ENCODE assay signal across 15 cellular contexts in the genomic region with DNA sequence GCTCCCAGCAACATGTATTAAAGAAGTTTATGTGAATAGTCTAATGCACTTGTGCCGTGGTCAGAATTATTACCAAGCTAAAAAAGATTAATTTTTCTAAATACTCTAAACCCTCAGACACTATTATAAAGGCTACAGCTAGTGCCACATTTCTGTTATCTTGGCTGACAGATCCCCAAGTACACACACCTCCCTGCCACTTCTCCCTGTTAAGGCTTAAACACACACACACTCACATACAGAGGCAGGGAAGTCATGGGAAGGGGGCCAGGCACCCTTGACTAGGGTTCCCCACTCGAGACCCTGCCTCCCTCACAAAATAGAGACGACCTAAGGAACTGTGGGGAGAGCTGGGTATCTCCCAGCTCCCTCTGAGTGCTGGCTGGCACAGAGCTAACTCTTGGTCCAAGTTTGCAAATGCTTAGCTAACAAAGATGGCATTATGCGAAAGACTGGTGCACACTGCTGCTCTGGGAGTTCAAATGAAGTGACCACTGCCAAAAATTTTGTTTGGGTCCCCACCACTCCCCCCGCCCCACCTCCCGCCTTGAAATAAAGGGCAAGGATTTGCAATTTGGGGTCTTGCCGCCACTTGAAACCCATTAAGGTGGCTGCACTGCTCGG. TPM values are rescaled to one million over a fixed set of nuclear protein-coding genes. Genes with fewer than 3 reads are reported as not detected.
DNase-seq lines count a peak whose midpoint lies in the region; ATAC-seq and TF ChIP-seq lines count a peak whose summit lies in the region.
"Had no signal": no experiment of that assay in that cellular context is flagged by ENCODE, and none has a peak within 500 bp of the region (broad histone marks: within the 10 kb centered on the region; RNA-seq: fewer than 3 reads in every experiment).

No MANE protein-coding gene starts in this region.

- H3K4ac ChIP-seq in neuronal stem cell (ENCODE audit: low read length): no peak overlapping the region

- peak; percentile 25 to 53 for ATAC-seq in left cardiac atrium
- no peak for ATAC-seq in HG03175 (IDR thresholded peaks at IDR 0.05; ENCODE audit: unreplicated experiment)

- no peak overlapping the region for H3K4me2 ChIP-seq in neuronal stem cell (ENCODE audit: insufficient read depth, low read length, poor library complexity, severe bottlenecking)

- in situ Hi-C loops in G401 (cut with HindIII; ENCODE audit: low sequenced_read_pairs): no loop called here

- no peak overlapping the region for H2BK120ac ChIP-seq in neuronal stem cell (ENCODE audit: low read depth, low read length)

- peaks cover 48 to 94% of the 10 kb centered on the region in 2 donors for H3K36me3 ChIP-seq in neuronal stem cell (replicated peaks in 1 of 2; ENCODE audit: control insufficient read depth in 2 of 2, insufficient read depth in 2 of 2, low read length in 2 of 2)
- H3K36me3 ChIP-seq: neutrophil had no signal

- H2BK12ac ChIP-seq in neuronal stem cell (ENCODE audit: low read length): no peak overlapping the region

- peak overlapping the region; percentile 46 for H3K23ac ChIP-seq in neuronal stem cell (ENCODE audit: low read depth, low read length, poor library complexity)

- peaks cover 3% of the 10 kb centered on the region in 2 donors for H3K9me3 ChIP-seq in neuronal stem cell (replicated peaks in 1 of 2; ENCODE audit: control insufficient read depth in 2 of 2, insufficient read depth in 1 of 2, low read depth in 1 of 2, low read length in 2 of 2)
- H3K9me3 ChIP-seq: neutrophil, upper lobe of left lung had no signal

- peaks cover 10 to 20% of the 10 kb centered on the region in 2 donors for H3K4me1 ChIP-seq in neuronal stem cell (ENCODE audit: control insufficient read depth in 2 of 2, insufficient read depth in 1 of 2, low read depth in 1 of 2, low read length in 2 of 2)

- H3K9me3 Mint-ChIP-seq in activated T-helper 2 cell treated with anti-CD3 and anti-CD28 coated beads, Interferon-gamma antibody, Interleukin-2, Interleukin-4, amounts not matched to agents 10 μg/mL and 5 μg/mL and 100 μg/mL, durations not matched to agents 14 hours and 24 hours and 36 hours: no peaks in the 10 kb centered on the region

- no peaks in the 10 kb centered on the region for H3K27me3 Mint-ChIP-seq in activated T-helper 2 cell treated with anti-CD3 and anti-CD28 coated beads, Interferon-gamma antibody, Interleukin-2, Interleukin-4, amounts not matched to agents 10 μg/mL and 5 μg/mL and 100 μg/mL, durations not matched to agents 14 hours and 24 hours and 36 hours (ENCODE audit: low read depth)

- WGBS in neuronal stem cell (ENCODE audit: extremely low coverage in 2 of 2, insufficient read length in 2 of 2, insufficient replicate concordance in 1 of 2), 2 donors: no CpG with 5 or more reads among the region's 8 CpGs

- no peak overlapping the region for H3K14ac ChIP-seq in neuronal stem cell (ENCODE audit: low read length)

- no peak overlapping the region for H2AFZ ChIP-seq in neuronal stem cell (ENCODE audit: low read length)

- no peak overlapping the region for H3K27ac ChIP-seq in neuronal stem cell (replicated peaks; ENCODE audit: low read length)
- H3K27ac ChIP-seq: neutrophil, upper lobe of left lung had no signal

- DNase-seq in G401 (ENCODE audit: low spot score) (peak; percentile 26), left cardiac atrium (no peak), neuronal stem cell (ENCODE audit: low spot score) (no peak), CD1c-positive myeloid dendritic cell (ENCODE audit: extremely low spot score) (no peak), GM10266 (ENCODE audit: extremely low spot score) (no peak)
- DNase-seq in activated T-helper 2 cell treated with anti-CD3 and anti-CD28 coated beads, Interferon-gamma antibody, Interleukin-2, Interleukin-4, amounts not matched to agents 10 μg/mL and 5 μg/mL and 100 μg/mL, durations not matched to agents 14 hours and 24 hours and 36 hours (ENCODE audit: low spot score): no peak
- no peak for DNase-seq in activated effector memory CD4-positive, alpha-beta T cell treated with anti-CD3 and anti-CD28 coated beads, Interleukin-2, amount 50 U/mL, for 16 hours
- DNase-seq: activated CD4-positive, alpha-beta T cell treated with anti-CD3 and anti-CD28 coated beads for 48 hours; activated T-cell treated with anti-CD3 and anti-CD28 coated beads, Interleukin-2, amount 50 U/mL, for 48 hours; DMS153; NCI-H1694 treated with DMSO at 0.1 percent for 48 hours; NCI-H526; upper lobe of left lung had no signal

- no peak overlapping the region for H4K91ac ChIP-seq in neuronal stem cell (ENCODE audit: low read depth, low read length, poor library complexity)

- H2BK5ac ChIP-seq in neuronal stem cell (ENCODE audit: low read length): no peak overlapping the region

- intact Hi-C loops in activated T-helper 2 cell treated with anti-CD3 and anti-CD28 coated beads, Interferon-gamma antibody, Interleukin-2, Interleukin-4, amounts not matched to agents 10 μg/mL and 5 μg/mL and 100 μg/mL, durations not matched to agents 14 hours and 24 hours and 36 hours (cut with micrococcal nuclease): no loop called here
- intact Hi-C loops in left cardiac atrium (cut with DNase I): no loop called here

- H3K27ac Mint-ChIP-seq in activated T-helper 2 cell treated with anti-CD3 and anti-CD28 coated beads, Interferon-gamma antibody, Interleukin-2, Interleukin-4, amounts not matched to agents 10 μg/mL and 5 μg/mL and 100 μg/mL, durations not matched to agents 14 hours and 24 hours and 36 hours: peak overlapping the region; percentile 52

- peaks cover 75% of the 10 kb centered on the region for H3K36me3 Mint-ChIP-seq in activated T-helper 2 cell treated with anti-CD3 and anti-CD28 coated beads, Interferon-gamma antibody, Interleukin-2, Interleukin-4, amounts not matched to agents 10 μg/mL and 5 μg/mL and 100 μg/mL, durations not matched to agents 14 hours and 24 hours and 36 hours (ENCODE audit: low read depth)

- no peak overlapping the region for H3K4me3 ChIP-seq in neuronal stem cell (ENCODE audit: low read length in 2 of 2)
- H3K4me3 ChIP-seq: upper lobe of left lung had no signal

- H3K4me3 Mint-ChIP-seq in activated T-helper 2 cell treated with anti-CD3 and anti-CD28 coated beads, Interferon-gamma antibody, Interleukin-2, Interleukin-4, amounts not matched to agents 10 μg/mL and 5 μg/mL and 100 μg/mL, durations not matched to agents 14 hours and 24 hours and 36 hours (ENCODE audit: low read depth): no peak overlapping the region

- H3K18ac ChIP-seq in neuronal stem cell (ENCODE audit: low read length): no peak overlapping the region

- peaks cover 40% of the 10 kb centered on the region for H3K4me1 Mint-ChIP-seq in activated T-helper 2 cell treated with anti-CD3 and anti-CD28 coated beads, Interferon-gamma antibody, Interleukin-2, Interleukin-4, amounts not matched to agents 10 μg/mL and 5 μg/mL and 100 μg/mL, durations not matched to agents 14 hours and 24 hours and 36 hours (ENCODE audit: low read depth)

- no peak overlapping the region for H2BK15ac ChIP-seq in neuronal stem cell (ENCODE audit: low read length)

- H3K79me1 ChIP-seq in neuronal stem cell (ENCODE audit: low read depth, low read length): no peaks in the 10 kb centered on the region

- H3K27me3 ChIP-seq in neuronal stem cell (ENCODE audit: control insufficient read depth in 3 of 3, insufficient read depth in 3 of 3, low read depth in 1 of 3, low read length in 3 of 3): no peaks in the 10 kb centered on the region
- H3K27me3 ChIP-seq: neutrophil, upper lobe of left lung had no signal

- no peak for TF ChIP-seq CTCF in GM10266 (IDR thresholded peaks at IDR 0.05; ENCODE audit: control insufficient read depth, insufficient read depth, low read depth, missing control alignments)

- H2AK5ac ChIP-seq in neuronal stem cell (ENCODE audit: low read depth, low read length): no peak overlapping the region

- no peak overlapping the region for H4K8ac ChIP-seq in neuronal stem cell (ENCODE audit: low read depth, low read length)

- H3K9ac ChIP-seq in neuronal stem cell (ENCODE audit: low read depth, low read length, poor library complexity): no peak overlapping the region

RNA-seq across cellular contexts. Expression of a gene that starts 9.8 kb away (rescaled TPM):
- total RNA-seq in G401 (2014; rRNA removed; shearing (Covaris generic)): 64.0 and 71.2 TPM in 2 replicates
- 84.4 and 89.9 TPM in 2 replicates for total RNA-seq in activated T-helper 2 cell treated with anti-CD3 and anti-CD28 coated beads, Interferon-gamma antibody, Interleukin-2, Interleukin-4, amounts not matched to agents 10 μg/mL and 5 μg/mL and 100 μg/mL, durations not matched to agents 14 hours and 24 hours and 36 hours
- total RNA-seq in left cardiac atrium: 10 to 100 TPM; 23.9 to 45.1 TPM
- polyA plus RNA-seq in neuronal stem cell (2013, experiment 1 of 2): 127 TPM
- polyA plus RNA-seq in neuronal stem cell (2013, experiment 2 of 2): 133 TPM
